9 cellular contexts compared by ENCODE assay signal in the genomic region with DNA sequence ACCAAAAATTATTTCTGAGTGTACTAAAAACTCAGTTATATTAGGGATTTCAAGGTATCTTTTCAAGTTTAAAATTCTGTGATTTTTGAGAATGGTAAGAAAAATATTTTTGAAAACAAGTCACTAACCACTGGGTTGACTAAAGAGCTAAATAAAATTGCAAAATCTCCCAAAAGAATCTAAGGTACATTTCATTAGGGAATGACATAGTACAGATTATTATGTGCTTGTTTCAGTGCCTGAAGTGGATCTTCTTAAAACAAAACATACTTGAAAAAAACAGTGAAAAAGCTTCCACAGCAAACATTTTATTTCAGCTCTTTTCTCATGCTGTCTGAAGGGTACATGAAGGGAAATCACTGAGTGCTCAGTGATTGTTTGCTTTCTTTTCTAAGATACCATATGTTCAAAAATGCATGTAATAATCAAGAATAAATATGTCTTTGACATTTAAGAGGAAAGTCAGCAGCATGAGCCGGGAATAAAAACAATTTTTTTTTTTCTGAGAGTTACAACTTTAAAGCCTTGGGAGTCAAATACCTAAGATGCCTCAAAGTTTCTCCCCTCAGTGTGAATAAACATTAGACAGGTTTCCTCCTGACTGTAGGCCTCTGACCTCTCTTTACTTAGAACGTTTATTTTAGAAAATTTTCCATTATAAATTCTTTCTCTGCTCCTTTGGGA.
DNase-seq lines count a peak whose midpoint lies in the region; ATAC-seq and TF ChIP-seq lines count a peak whose summit lies in the region.
"Had no signal": no experiment of that assay in that cellular context is flagged by ENCODE, and none has a peak within 500 bp of the region (broad histone marks: within the 10 kb centered on the region; RNA-seq: fewer than 3 reads in every experiment).

No MANE protein-coding gene starts in this region.

- peak overlapping the region in 1 of 5 experiments; percentile 43 for H3K4me3 Mint-ChIP-seq in brain

- H3K36me3 Mint-ChIP-seq in brain = peaks cover 7% of the 10 kb centered on the region

- H3K4me1 Mint-ChIP-seq in brain = peaks cover 16% of the 10 kb centered on the region

- H3K27me3 Mint-ChIP-seq in brain = no peaks in the 10 kb centered on the region

- DNase-seq in GM04503 (ENCODE audit: low read depth) = peak; percentile 5
- peak; percentile 63 for DNase-seq in left kidney (ENCODE audit: low read depth, low spot score)
- no peak for DNase-seq in mucosa of descending colon
- DNase-seq in GM19240 (ENCODE audit: insufficient read length, low spot score) = no peak
- no peak for DNase-seq in NCI-H345 (lab: John Stamatoyannopoulos, UW)
- DNase-seq: Calu3 had no signal

- H3K4me3 ChIP-seq in skeletal muscle satellite cell (ENCODE audit: low read length) (no peak overlapping the region), mucosa of descending colon (no peak overlapping the region)

- H3K36me3 ChIP-seq in skeletal muscle satellite cell (ENCODE audit: insufficient read depth, low read length) (no peaks in the 10 kb centered on the region), mucosa of descending colon (ENCODE audit: low read depth) (no peaks in the 10 kb centered on the region)

- no peak for TF ChIP-seq CTCF in brain (conservative IDR thresholded peaks at IDR 0.05)
- TF ChIP-seq CTCF in mucosa of descending colon (IDR thresholded peaks at IDR 0.05) = no peak

- H3K9me3 ChIP-seq in skeletal muscle satellite cell (replicated peaks; ENCODE audit: low read length) (no peaks in the 10 kb centered on the region), mucosa of descending colon (no peaks in the 10 kb centered on the region)

- H3K9me3 Mint-ChIP-seq in brain = peaks cover 0 to 3% (median 0%) of the 10 kb centered on the region in 5 experiments

- H3K4me1 ChIP-seq in skeletal muscle satellite cell (ENCODE audit: control insufficient read depth, insufficient read depth, low read length) = peaks cover 39% of the 10 kb centered on the region
- no peaks in the 10 kb centered on the region for H3K4me1 ChIP-seq in mucosa of descending colon (ENCODE audit: low read depth)

- H3K9ac ChIP-seq in skeletal muscle satellite cell (ENCODE audit: low read depth, low read length) = peak overlapping the region; percentile 11

- intact Hi-C loops in mucosa of descending colon (cut with DNase I, micrococcal nuclease) = no loop called here

- no peak for ATAC-seq in mucosa of descending colon
- ATAC-seq in GM19395 (IDR thresholded peaks at IDR 0.05; ENCODE audit: unreplicated experiment) = no peak

- H3K27me3 ChIP-seq in skeletal muscle satellite cell (ENCODE audit: control insufficient read depth, insufficient read depth, low read length) = no peaks in the 10 kb centered on the region

- H3K4me2 ChIP-seq in skeletal muscle satellite cell (ENCODE audit: low read length) = peak overlapping the region; percentile 31

- H3K27ac Mint-ChIP-seq in brain = peak overlapping the region in 4 of 5 experiments; percentile 54 to 80 (median 66)

Comparison
In these comparisons a context has a peak if more than half of its experiments do, and no peak if none do; other contexts are left out.
1. DNase-seq: peak in GM04503 (single experiment) and left kidney (single experiment); none in mucosa of descending colon (0 of 3), GM19240 (single experiment) and NCI-H345 (single experiment).